Comparison of ENCODE assay signal across 9 cellular contexts in the genomic region with DNA sequence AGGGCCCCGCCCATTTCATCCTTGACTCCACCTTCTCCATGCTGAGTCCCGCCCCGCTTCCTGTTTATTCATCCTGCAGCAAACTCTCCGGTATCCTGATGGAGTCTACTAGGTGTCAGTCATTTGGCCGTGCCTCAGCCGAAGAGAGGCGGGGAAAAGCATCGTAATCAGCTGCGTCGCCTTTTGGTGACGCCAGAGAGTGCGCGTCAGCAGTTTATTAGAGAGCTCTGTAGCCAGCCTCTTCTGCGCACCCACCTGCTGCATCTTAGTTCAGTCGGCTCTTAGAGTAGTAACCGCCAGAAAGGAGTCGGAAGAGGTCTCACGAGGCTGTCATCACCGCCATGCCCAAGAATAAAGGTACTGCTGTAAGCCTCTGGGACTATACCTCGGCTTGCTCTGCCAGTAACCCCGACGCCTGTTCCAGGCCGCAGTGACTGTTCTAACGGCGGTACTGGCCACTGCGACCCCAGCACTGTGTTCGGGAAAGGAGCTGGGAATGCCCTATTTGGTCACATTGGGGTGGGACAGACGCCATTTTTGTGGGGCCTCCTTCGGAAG. TPM values are rescaled to one million over a fixed set of nuclear protein-coding genes. Genes with fewer than 3 reads are reported as not detected.
A peak's percentile ranks its signal among the peaks of the same experiment; 100 is the strongest.
DNase-seq lines count a peak whose midpoint lies in the region; ATAC-seq lines count a peak whose summit lies in the region.
"Had no signal": no experiment of that assay in that cellular context is flagged by ENCODE, and none has a peak within 500 bp of the region (broad histone marks: within the 10 kb centered on the region; RNA-seq: fewer than 3 reads in every experiment).

A gene with protein sequence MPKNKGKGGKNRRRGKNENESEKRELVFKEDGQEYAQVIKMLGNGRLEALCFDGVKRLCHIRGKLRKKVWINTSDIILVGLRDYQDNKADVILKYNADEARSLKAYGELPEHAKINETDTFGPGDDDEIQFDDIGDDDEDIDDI (plus strand): TSS at position 246 of the 558 bp plus-strand sequence. CDS start 96 bp downstream, at position 342.

- DNase-seq in CD4-positive, CD25-positive, alpha-beta regulatory T cell: peak in 1 of 3 donors; percentile 81
- DNase-seq in SJSA1 (ENCODE audit: low read depth in 1 of 2, low spot score in 2 of 2) (peak; percentile 87 to 89), dermis blood vessel endothelial cell (peak; percentile 91), sciatic nerve (ENCODE audit: low spot score) (no peak), mesenteric fat pad (ENCODE audit: low spot score) (no peak), GOT3 (lab: John Stamatoyannopoulos, UW) (no peak)
- DNase-seq in naive thymus-derived CD8-positive, alpha-beta T cell: peak in 7 of 10 donors; percentile 67 to 99 (median 90)

- no peaks in the 10 kb centered on the region for H3K27me3 Mint-ChIP-seq in CD4-positive, CD25-positive, alpha-beta regulatory T cell
- no peaks in the 10 kb centered on the region for H3K27me3 Mint-ChIP-seq in naive thymus-derived CD8-positive, alpha-beta T cell

- H3K36me3 Mint-ChIP-seq in CD4-positive, CD25-positive, alpha-beta regulatory T cell: no peaks in the 10 kb centered on the region
- peaks cover 0 to 23% (median 0%) of the 10 kb centered on the region in 3 donors for H3K36me3 Mint-ChIP-seq in naive thymus-derived CD8-positive, alpha-beta T cell

- no peaks in the 10 kb centered on the region for H3K36me3 ChIP-seq in CD4-positive, CD25-positive, alpha-beta regulatory T cell (ENCODE audit: control insufficient read depth, insufficient read depth, low read length)
- no peaks in the 10 kb centered on the region for H3K36me3 ChIP-seq in SJSA1

- peak; percentile 91 to 93 for ATAC-seq in CD4-positive, CD25-positive, alpha-beta regulatory T cell (ENCODE audit: low read depth in 2 of 2)
- ATAC-seq in HG02798 (IDR thresholded peaks at IDR 0.05; ENCODE audit: poor library complexity, unreplicated experiment) (peak; percentile 98), sciatic nerve (no peak)
- peak; percentile 87 to 93 for ATAC-seq in naive thymus-derived CD8-positive, alpha-beta T cell
- ATAC-seq: GM12878 had no signal

- no peaks in the 10 kb centered on the region for H3K9me3 ChIP-seq in CD4-positive, CD25-positive, alpha-beta regulatory T cell (ENCODE audit: control insufficient read depth in 2 of 2, low read length in 2 of 2)
- no peaks in the 10 kb centered on the region for H3K9me3 ChIP-seq in SJSA1 (replicated peaks)

- no peaks in the 10 kb centered on the region for H3K9me3 Mint-ChIP-seq in CD4-positive, CD25-positive, alpha-beta regulatory T cell
- H3K9me3 Mint-ChIP-seq in naive thymus-derived CD8-positive, alpha-beta T cell: no peaks in the 10 kb centered on the region

- peaks cover 0 to 21% (median 6%) of the 10 kb centered on the region in 4 donors for H3K4me1 Mint-ChIP-seq in CD4-positive, CD25-positive, alpha-beta regulatory T cell
- H3K4me1 Mint-ChIP-seq in naive thymus-derived CD8-positive, alpha-beta T cell: peaks cover 14 to 49% (median 29%) of the 10 kb centered on the region in 4 donors

- peak within 1 kb of the TSS; percentile 86 for H3K27ac ChIP-seq in CD4-positive, CD25-positive, alpha-beta regulatory T cell (ENCODE audit: insufficient read depth, low read length, poor library complexity, severe bottlenecking)
- H3K27ac ChIP-seq in SJSA1: peak within 1 kb of the TSS; percentile 81

- no peaks in the 10 kb centered on the region for H3K4me1 ChIP-seq in CD4-positive, CD25-positive, alpha-beta regulatory T cell (ENCODE audit: control insufficient read depth, insufficient read depth, low read length, poor library complexity, severe bottlenecking)
- H3K4me1 ChIP-seq in SJSA1 (replicated peaks): no peaks in the 10 kb centered on the region

- no peaks in the 10 kb centered on the region for H3K27me3 ChIP-seq in CD4-positive, CD25-positive, alpha-beta regulatory T cell (ENCODE audit: control insufficient read depth, insufficient read depth, low read length)
- no peaks in the 10 kb centered on the region for H3K27me3 ChIP-seq in SJSA1 (replicated peaks)

- peak within 1 kb of the TSS; percentile 94 for H3K4me3 ChIP-seq in CD4-positive, CD25-positive, alpha-beta regulatory T cell (ENCODE audit: low read depth, low read length)
- H3K4me3 ChIP-seq in SJSA1: peak within 1 kb of the TSS; percentile 67
- H3K4me3 ChIP-seq: GM12878 had no signal

- POLR2A ChIA-PET in naive thymus-derived CD8-positive, alpha-beta T cell (lab: Charles Lee): interaction anchor here (0.6 to 1.9 kb wide), 5 partner anchors 9 to 1051 kb away, joined by 3 to 6 read pairs (median 4); no protein-coding TSS in a partner anchor

- peak within 1 kb of the TSS in 1 of 4 donors; percentile 94 for H3K4me3 Mint-ChIP-seq in CD4-positive, CD25-positive, alpha-beta regulatory T cell
- peak within 1 kb of the TSS in 6 of 10 donors; percentile 87 to 96 (median 92) for H3K4me3 Mint-ChIP-seq in naive thymus-derived CD8-positive, alpha-beta T cell

- intact Hi-C loops in sciatic nerve (cut with DNase I): no loop called here

- H3K27ac Mint-ChIP-seq in CD4-positive, CD25-positive, alpha-beta regulatory T cell: peak within 1 kb of the TSS in 1 of 3 donors; percentile 98
- H3K27ac Mint-ChIP-seq in naive thymus-derived CD8-positive, alpha-beta T cell: peak within 1 kb of the TSS in 5 of 10 donors; percentile 97 to 99 (median 98)

RNA-seq across cellular contexts. Expression of the gene that starts here (rescaled TPM):
- total RNA-seq in CD4-positive, CD25-positive, alpha-beta regulatory T cell: not detected
- 10 to 100 TPM in 1 of 4 donors, not detected in 3; 72.8 TPM for polyA plus RNA-seq in CD4-positive, CD25-positive, alpha-beta regulatory T cell
- total RNA-seq in SJSA1 (2014; rRNA removed; shearing (Covaris generic)): 60.0 and 75.2 TPM in 2 replicates
- 29.0 TPM in 1 of 2 replicates, not detected in the other for total RNA-seq in dermis blood vessel endothelial cell
- 10 to 100 TPM; 32.3 to 35.9 TPM for total RNA-seq in naive thymus-derived CD8-positive, alpha-beta T cell
- not detected for polyA plus RNA-seq in naive thymus-derived CD8-positive, alpha-beta T cell
- total RNA-seq in sciatic nerve: not detected
- not detected for total RNA-seq in mesenteric fat pad
- polyA plus RNA-seq: GM12878 had no signal

Comparison
In these comparisons a context has a peak if more than half of its experiments do, and no peak if none do; other contexts are left out.
1. DNase-seq: peak in SJSA1 (2 of 2), dermis blood vessel endothelial cell (single experiment) and naive thymus-derived CD8-positive, alpha-beta T cell (7 of 10); none in sciatic nerve (single experiment), mesenteric fat pad (single experiment) and GOT3 (single experiment).